Comparison of ENCODE assay signal across 1 cellular context in the genomic region with DNA sequence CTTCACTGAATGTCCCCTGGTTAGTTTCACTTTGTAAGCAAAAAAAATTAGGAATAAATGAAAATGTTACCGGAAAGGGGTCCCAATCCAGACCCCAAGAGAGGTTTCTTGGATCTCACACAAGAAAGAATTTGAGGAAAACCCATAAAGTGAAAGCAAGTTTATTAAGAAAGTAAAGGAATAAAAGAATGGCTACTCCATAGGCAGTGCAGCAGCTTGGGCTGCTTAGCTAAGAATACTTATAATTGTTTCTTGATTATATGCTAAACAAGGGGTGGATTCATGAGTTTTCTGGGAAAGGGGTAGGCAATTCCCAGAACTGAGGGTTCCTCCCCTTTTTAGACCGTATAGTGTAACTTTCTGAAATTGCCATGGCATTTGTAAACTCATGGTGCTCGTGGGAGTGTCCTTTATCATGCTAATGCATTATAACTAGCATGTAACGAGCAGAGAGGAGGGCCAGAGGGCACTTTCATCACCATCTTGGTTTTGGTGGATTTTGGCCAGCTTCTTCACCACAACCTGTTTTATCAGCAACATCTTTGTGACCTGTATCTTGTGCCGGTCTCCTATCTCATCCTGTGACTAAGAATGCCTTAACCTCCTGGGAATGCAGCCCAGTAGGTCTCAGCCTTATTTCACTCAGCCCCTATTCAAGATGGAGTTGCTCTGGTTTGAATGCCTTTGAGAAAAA.
TF ChIP-seq lines count a peak whose summit lies in the region.

No MANE protein-coding gene starts in this region.

TF ChIP-seq in K562, 482 proteins besides CTCF, POLR2A, EP300 and RAD21 (continued from another document and continues in another):
- TF ChIP-seq, protein P1, sequence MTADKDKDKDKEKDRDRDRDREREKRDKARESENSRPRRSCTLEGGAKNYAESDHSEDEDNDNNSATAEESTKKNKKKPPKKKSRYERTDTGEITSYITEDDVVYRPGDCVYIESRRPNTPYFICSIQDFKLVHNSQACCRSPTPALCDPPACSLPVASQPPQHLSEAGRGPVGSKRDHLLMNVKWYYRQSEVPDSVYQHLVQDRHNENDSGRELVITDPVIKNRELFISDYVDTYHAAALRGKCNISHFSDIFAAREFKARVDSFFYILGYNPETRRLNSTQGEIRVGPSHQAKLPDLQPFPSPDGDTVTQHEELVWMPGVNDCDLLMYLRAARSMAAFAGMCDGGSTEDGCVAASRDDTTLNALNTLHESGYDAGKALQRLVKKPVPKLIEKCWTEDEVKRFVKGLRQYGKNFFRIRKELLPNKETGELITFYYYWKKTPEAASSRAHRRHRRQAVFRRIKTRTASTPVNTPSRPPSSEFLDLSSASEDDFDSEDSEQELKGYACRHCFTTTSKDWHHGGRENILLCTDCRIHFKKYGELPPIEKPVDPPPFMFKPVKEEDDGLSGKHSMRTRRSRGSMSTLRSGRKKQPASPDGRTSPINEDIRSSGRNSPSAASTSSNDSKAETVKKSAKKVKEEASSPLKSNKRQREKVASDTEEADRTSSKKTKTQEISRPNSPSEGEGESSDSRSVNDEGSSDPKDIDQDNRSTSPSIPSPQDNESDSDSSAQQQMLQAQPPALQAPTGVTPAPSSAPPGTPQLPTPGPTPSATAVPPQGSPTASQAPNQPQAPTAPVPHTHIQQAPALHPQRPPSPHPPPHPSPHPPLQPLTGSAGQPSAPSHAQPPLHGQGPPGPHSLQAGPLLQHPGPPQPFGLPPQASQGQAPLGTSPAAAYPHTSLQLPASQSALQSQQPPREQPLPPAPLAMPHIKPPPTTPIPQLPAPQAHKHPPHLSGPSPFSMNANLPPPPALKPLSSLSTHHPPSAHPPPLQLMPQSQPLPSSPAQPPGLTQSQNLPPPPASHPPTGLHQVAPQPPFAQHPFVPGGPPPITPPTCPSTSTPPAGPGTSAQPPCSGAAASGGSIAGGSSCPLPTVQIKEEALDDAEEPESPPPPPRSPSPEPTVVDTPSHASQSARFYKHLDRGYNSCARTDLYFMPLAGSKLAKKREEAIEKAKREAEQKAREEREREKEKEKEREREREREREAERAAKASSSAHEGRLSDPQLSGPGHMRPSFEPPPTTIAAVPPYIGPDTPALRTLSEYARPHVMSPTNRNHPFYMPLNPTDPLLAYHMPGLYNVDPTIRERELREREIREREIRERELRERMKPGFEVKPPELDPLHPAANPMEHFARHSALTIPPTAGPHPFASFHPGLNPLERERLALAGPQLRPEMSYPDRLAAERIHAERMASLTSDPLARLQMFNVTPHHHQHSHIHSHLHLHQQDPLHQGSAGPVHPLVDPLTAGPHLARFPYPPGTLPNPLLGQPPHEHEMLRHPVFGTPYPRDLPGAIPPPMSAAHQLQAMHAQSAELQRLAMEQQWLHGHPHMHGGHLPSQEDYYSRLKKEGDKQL (CRISPR knock-in tag; IDR thresholded peaks at IDR 0.05; ENCODE audit: borderline replicate concordance) = no peak
- peak; percentile 99 for TF ChIP-seq TEAD2 (tag; IDR thresholded peaks at IDR 0.05)
- TF ChIP-seq, protein P2, sequence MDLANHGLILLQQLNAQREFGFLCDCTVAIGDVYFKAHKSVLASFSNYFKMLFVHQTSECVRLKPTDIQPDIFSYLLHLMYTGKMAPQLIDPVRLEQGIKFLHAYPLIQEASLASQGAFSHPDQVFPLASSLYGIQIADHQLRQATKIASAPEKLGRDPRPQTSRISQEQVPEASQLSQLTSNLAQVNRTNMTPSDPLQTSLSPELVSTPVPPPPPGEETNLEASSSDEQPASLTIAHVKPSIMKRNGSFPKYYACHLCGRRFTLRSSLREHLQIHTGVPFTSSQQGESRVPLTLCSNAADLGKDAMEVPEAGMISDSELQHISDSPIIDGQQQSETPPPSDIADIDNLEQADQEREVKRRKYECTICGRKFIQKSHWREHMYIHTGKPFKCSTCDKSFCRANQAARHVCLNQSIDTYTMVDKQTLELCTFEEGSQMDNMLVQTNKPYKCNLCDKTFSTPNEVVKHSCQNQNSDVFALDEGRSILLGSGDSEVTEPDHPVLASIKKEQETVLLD (IDR thresholded peaks at IDR 0.05) = no peak
- TF ChIP-seq, protein P3, sequence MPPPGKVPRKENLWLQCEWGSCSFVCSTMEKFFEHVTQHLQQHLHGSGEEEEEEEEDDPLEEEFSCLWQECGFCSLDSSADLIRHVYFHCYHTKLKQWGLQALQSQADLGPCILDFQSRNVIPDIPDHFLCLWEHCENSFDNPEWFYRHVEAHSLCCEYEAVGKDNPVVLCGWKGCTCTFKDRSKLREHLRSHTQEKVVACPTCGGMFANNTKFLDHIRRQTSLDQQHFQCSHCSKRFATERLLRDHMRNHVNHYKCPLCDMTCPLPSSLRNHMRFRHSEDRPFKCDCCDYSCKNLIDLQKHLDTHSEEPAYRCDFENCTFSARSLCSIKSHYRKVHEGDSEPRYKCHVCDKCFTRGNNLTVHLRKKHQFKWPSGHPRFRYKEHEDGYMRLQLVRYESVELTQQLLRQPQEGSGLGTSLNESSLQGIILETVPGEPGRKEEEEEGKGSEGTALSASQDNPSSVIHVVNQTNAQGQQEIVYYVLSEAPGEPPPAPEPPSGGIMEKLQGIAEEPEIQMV (tag; conservative IDR thresholded peaks at IDR 0.05; ENCODE audit: low read depth) = peak; percentile 97
- TF ChIP-seq, protein P4, sequence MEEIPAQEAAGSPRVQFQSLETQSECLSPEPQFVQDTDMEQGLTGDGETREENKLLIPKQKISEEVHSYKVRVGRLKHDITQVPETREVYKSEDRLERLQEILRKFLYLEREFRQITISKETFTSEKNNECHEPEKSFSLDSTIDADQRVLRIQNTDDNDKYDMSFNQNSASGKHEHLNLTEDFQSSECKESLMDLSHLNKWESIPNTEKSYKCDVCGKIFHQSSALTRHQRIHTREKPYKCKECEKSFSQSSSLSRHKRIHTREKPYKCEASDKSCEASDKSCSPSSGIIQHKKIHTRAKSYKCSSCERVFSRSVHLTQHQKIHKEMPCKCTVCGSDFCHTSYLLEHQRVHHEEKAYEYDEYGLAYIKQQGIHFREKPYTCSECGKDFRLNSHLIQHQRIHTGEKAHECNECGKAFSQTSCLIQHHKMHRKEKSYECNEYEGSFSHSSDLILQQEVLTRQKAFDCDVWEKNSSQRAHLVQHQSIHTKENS (CRISPR knock-in tag; IDR thresholded peaks at IDR 0.05) = peak; percentile 90
- 0 out of 2 replicates have a peak, but pooled peaks have one; percentile 19 for TF ChIP-seq NFIC (IDR thresholded peaks at IDR 0.05)
- TF ChIP-seq POLR3A (IDR thresholded peaks at IDR 0.05; ENCODE audit: borderline replicate concordance, extremely low read depth, insufficient read depth, insufficient read length) = no peak
- TF ChIP-seq ZBED1 (IDR thresholded peaks at IDR 0.05) = no peak
- TF ChIP-seq, protein P5, sequence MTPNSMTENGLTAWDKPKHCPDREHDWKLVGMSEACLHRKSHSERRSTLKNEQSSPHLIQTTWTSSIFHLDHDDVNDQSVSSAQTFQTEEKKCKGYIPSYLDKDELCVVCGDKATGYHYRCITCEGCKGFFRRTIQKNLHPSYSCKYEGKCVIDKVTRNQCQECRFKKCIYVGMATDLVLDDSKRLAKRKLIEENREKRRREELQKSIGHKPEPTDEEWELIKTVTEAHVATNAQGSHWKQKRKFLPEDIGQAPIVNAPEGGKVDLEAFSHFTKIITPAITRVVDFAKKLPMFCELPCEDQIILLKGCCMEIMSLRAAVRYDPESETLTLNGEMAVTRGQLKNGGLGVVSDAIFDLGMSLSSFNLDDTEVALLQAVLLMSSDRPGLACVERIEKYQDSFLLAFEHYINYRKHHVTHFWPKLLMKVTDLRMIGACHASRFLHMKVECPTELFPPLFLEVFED (CRISPR knock-in tag; conservative IDR thresholded peaks at IDR 0.05) = peak; percentile 99
- peak; percentile 70 for TF ChIP-seq RFX1 (IDR thresholded peaks at IDR 0.05)
- TF ChIP-seq, protein P6, sequence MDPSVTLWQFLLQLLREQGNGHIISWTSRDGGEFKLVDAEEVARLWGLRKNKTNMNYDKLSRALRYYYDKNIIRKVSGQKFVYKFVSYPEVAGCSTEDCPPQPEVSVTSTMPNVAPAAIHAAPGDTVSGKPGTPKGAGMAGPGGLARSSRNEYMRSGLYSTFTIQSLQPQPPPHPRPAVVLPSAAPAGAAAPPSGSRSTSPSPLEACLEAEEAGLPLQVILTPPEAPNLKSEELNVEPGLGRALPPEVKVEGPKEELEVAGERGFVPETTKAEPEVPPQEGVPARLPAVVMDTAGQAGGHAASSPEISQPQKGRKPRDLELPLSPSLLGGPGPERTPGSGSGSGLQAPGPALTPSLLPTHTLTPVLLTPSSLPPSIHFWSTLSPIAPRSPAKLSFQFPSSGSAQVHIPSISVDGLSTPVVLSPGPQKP (CRISPR knock-in tag; IDR thresholded peaks at IDR 0.05) = no peak
- TF ChIP-seq, protein P7, sequence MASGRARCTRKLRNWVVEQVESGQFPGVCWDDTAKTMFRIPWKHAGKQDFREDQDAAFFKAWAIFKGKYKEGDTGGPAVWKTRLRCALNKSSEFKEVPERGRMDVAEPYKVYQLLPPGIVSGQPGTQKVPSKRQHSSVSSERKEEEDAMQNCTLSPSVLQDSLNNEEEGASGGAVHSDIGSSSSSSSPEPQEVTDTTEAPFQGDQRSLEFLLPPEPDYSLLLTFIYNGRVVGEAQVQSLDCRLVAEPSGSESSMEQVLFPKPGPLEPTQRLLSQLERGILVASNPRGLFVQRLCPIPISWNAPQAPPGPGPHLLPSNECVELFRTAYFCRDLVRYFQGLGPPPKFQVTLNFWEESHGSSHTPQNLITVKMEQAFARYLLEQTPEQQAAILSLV (tag; IDR thresholded peaks at IDR 0.05) = peak; percentile 99
- peak; percentile 99 for TF ChIP-seq PYGO2 (tag; IDR thresholded peaks at IDR 0.05)
- TF ChIP-seq TFAM (CRISPR knock-in tag; conservative IDR thresholded peaks at IDR 0.05) = no peak
- TF ChIP-seq, protein P8, sequence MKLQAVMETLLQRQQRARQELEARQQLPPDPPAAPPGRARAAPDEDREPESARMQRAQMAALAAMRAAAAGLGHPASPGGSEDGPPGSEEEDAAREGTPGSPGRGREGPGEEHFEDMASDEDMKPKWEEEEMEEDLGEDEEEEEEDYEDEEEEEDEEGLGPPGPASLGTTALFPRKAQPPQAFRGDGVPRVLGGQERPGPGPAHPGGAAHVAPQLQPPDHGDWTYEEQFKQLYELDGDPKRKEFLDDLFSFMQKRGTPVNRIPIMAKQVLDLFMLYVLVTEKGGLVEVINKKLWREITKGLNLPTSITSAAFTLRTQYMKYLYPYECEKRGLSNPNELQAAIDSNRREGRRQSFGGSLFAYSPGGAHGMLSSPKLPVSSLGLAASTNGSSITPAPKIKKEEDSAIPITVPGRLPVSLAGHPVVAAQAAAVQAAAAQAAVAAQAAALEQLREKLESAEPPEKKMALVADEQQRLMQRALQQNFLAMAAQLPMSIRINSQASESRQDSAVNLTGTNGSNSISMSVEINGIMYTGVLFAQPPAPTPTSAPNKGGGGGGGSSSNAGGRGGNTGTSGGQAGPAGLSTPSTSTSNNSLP (IDR thresholded peaks at IDR 0.05; ENCODE audit: borderline replicate concordance, low read depth, low read length) = 0 out of 2 replicates have a peak, but pooled peaks have one; percentile 17
- TF ChIP-seq, protein P9, sequence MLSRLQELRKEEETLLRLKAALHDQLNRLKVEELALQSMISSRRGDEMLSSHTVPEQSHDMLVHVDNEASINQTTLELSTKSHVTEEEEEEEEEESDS (CRISPR knock-in tag; IDR thresholded peaks at IDR 0.05) = peak; percentile 84; the same call in 1 of the 2 replicates
- TF ChIP-seq ZNF282 (CRISPR knock-in tag; IDR thresholded peaks at IDR 0.05) = no peak
- peak; percentile 85; the same call in 1 of the 2 replicates for TF ChIP-seq RFX7 (CRISPR knock-in tag; IDR thresholded peaks at IDR 0.05)
- peak; percentile 89 for TF ChIP-seq ZNF586 (CRISPR knock-in tag; conservative IDR thresholded peaks at IDR 0.05)
- peak; percentile 100 for TF ChIP-seq ZNF589 (CRISPR knock-in tag; IDR thresholded peaks at IDR 0.05; ENCODE audit: low read depth)
- no peak for TF ChIP-seq MXI1 (IDR thresholded peaks at IDR 0.05; ENCODE audit: low read depth, low read length)
- no peak for TF ChIP-seq ZFP36 (IDR thresholded peaks at IDR 0.05; ENCODE audit: low read depth, low read length, partially characterized antibody)
- peak; percentile 94 for TF ChIP-seq ZNF57 (CRISPR knock-in tag; IDR thresholded peaks at IDR 0.05)
- TF ChIP-seq, protein P10, sequence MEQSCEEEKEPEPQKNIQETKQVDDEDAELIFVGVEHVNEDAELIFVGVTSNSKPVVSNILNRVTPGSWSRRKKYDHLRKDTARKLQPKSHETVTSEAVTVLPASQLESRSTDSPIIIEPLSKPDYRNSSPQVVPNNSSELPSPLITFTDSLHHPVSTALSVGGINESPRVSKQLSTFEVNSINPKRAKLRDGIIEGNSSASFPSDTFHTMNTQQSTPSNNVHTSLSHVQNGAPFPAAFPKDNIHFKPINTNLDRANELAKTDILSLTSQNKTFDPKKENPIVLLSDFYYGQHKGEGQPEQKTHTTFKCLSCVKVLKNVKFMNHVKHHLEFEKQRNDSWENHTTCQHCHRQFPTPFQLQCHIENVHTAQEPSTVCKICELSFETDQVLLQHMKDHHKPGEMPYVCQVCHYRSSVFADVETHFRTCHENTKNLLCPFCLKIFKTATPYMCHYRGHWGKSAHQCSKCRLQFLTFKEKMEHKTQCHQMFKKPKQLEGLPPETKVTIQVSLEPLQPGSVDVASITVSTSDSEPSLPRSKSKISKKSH (CRISPR knock-in tag; IDR thresholded peaks at IDR 0.05) = peak; percentile 94
- peak; percentile 95 for TF ChIP-seq KDM2B (CRISPR knock-in tag; IDR thresholded peaks at IDR 0.05)
- TF ChIP-seq, protein P11, sequence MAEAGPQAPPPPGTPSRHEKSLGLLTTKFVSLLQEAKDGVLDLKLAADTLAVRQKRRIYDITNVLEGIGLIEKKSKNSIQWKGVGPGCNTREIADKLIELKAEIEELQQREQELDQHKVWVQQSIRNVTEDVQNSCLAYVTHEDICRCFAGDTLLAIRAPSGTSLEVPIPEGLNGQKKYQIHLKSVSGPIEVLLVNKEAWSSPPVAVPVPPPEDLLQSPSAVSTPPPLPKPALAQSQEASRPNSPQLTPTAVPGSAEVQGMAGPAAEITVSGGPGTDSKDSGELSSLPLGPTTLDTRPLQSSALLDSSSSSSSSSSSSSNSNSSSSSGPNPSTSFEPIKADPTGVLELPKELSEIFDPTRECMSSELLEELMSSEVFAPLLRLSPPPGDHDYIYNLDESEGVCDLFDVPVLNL (CRISPR knock-in tag; IDR thresholded peaks at IDR 0.05; ENCODE audit: low read depth) = no peak
- TF ChIP-seq, protein P12, sequence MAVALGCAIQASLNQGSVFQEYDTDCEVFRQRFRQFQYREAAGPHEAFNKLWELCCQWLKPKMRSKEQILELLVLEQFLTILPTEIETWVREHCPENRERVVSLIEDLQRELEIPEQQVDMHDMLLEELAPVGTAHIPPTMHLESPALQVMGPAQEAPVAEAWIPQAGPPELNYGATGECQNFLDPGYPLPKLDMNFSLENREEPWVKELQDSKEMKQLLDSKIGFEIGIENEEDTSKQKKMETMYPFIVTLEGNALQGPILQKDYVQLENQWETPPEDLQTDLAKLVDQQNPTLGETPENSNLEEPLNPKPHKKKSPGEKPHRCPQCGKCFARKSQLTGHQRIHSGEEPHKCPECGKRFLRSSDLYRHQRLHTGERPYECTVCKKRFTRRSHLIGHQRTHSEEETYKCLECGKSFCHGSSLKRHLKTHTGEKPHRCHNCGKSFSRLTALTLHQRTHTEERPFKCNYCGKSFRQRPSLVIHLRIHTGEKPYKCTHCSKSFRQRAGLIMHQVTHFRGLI (CRISPR knock-in tag; IDR thresholded peaks at IDR 0.05) = peak; percentile 99
